10 cellular contexts compared by ENCODE assay signal in the genomic region with DNA sequence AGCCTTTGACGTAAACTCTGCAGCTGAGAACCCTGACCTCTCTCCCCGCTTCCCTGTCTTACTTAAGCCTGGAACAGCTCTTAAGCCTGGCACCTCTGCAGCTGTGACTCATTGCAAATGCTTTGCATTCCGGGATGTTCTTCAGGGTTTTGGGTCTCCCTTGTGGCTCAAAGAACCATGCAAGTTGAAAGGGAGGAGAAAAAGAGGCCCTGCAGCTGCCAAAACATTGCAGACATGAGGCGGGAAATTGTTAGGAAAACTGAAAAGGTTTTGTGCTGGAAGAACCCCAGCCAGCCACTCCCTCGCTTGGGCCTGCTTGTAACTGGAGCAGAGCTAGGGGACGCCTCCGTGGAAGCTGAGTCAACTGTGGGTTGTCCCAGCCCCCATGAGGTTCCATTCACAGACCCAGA.
DNase-seq lines count a peak whose midpoint lies in the region; ATAC-seq lines count a peak whose summit lies in the region.
"Had no signal": no experiment of that assay in that cellular context is flagged by ENCODE, and none has a peak within 500 bp of the region (broad histone marks: within the 10 kb centered on the region; RNA-seq: fewer than 3 reads in every experiment).

No MANE protein-coding gene starts in this region.

- intact Hi-C loops in left ventricle myocardium superior (cut with micrococcal nuclease), result no loop called here

- DNase-seq in GM03348 (ENCODE audit: low spot score), result peak; percentile 92
- DNase-seq in amniotic stem cell (lab: John Stamatoyannopoulos, UW), result peak; percentile 51
- DNase-seq in left ventricle myocardium superior, result peak; percentile 80
- DNase-seq in renal cortical epithelial cell (ENCODE audit: low read depth), result peak; percentile 81
- DNase-seq in activated CD8-positive, alpha-beta memory T cell treated with anti-CD3 and anti-CD28 coated beads for 24 hours, result no peak
- no peak for DNase-seq in NCI-H345 (lab: John Stamatoyannopoulos, UW)
- DNase-seq: NCI-H1436 treated with DMSO at 0.1 percent for 48 hours had no signal

- ATAC-seq in left ventricle myocardium superior (peak; percentile 96), HG03378 (IDR thresholded peaks at IDR 0.05; ENCODE audit: unreplicated experiment) (no peak), GM21515 (IDR thresholded peaks at IDR 0.05; ENCODE audit: unreplicated experiment) (no peak)
- ATAC-seq: GM12878 had no signal

Comparison
In these comparisons a context has a peak if more than half of its experiments do, and no peak if none do; other contexts are left out.
1. DNase-seq: peak in GM03348 (single experiment), amniotic stem cell (single experiment), left ventricle myocardium superior (single experiment) and renal cortical epithelial cell (single experiment); none in activated CD8-positive, alpha-beta memory T cell treated with anti-CD3 and anti-CD28 coated beads for 24 hours (single experiment) and NCI-H345 (single experiment).